Comparison of ENCODE assay signal across 14 cellular contexts in the genomic region with DNA sequence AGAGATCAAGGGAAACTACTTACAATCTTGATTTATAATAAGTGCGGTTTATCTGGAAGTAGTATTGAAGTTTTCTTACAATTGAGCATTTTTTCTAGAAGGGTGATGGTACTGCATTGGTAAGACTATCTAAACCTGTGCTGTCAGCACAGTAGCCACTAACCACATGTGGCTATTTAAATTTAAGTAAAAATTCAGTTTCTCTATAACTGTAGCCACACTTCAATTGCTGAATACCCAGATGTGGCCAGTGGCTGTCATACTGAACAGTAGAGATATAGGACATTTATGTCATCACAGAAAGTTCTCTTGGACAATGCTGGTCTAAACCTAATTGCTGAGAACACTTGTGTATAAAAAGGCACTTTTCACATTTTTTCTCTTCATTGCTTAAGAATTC.
"Had no signal": no experiment of that assay in that cellular context is flagged by ENCODE, and none has a peak within 500 bp of the region (broad histone marks: within the 10 kb centered on the region; RNA-seq: fewer than 3 reads in every experiment).

No MANE protein-coding gene starts in this region.

- H3K4me3 ChIP-seq: gastroesophageal sphincter, heart right ventricle, lung, suprapubic skin had no signal

- H3K4me1 ChIP-seq: gastroesophageal sphincter had no signal

- H3K9me3 ChIP-seq: gastroesophageal sphincter, heart right ventricle, neutrophil, suprapubic skin had no signal

- H3K27ac ChIP-seq: gastroesophageal sphincter, heart right ventricle, neutrophil, suprapubic skin had no signal

- H3K27me3 ChIP-seq: gastroesophageal sphincter, heart right ventricle, suprapubic skin had no signal

- H3K36me3 ChIP-seq: gastroesophageal sphincter, heart right ventricle, neutrophil, suprapubic skin had no signal

- DNase-seq: activated CD4-positive, alpha-beta T cell treated with anti-CD3 and anti-CD28 coated beads, Interleukin-2, amount 50 U/mL, for 1 hour; activated CD8-positive, alpha-beta memory T cell treated with anti-CD3 and anti-CD28 coated beads for 24 hours; activated naive CD8-positive, alpha-beta T cell treated with anti-CD3 and anti-CD28 coated beads for 36 hours; endodermal cell; heart right ventricle; left cardiac atrium; midbrain; naive thymus-derived CD8-positive, alpha-beta T cell; right cardiac atrium had no signal

- ATAC-seq: activated CD4-positive, CD25-positive, alpha-beta regulatory T cell treated with anti-CD3 and anti-CD28 coated beads, Interleukin-2, amount 50 U/mL, for 24 hours; gastroesophageal sphincter; heart right ventricle; left cardiac atrium; naive thymus-derived CD8-positive, alpha-beta T cell; right cardiac atrium had no signal
